ENCODE assay signal across 27 cellular contexts in the genomic region with DNA sequence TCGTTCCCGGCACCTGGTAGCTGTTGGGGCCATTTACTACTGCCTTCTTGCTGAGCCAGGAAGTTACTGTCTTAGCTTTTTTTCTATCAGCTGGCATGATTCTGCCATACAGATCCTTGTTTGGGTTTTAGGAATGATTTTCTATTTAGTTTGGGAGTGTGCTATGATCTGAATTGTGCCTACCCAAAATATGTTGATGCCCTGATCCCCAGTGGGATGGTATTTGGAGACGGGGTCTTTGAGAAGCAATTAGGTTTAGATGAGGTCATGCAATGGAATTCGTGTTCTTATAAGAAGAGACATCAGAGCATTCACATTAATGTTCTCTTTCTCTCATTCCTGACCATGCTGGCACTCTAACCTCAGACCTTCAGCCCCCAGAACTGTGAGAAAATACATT.
"Had no signal": no experiment of that assay in that cellular context is flagged by ENCODE, and none has a peak within 500 bp of the region (broad histone marks: within the 10 kb centered on the region; RNA-seq: fewer than 3 reads in every experiment).

No MANE protein-coding gene starts in this region.

- ATAC-seq: stimulated activated effector memory CD8-positive, alpha-beta T cell treated with anti-CD3 and anti-CD28 coated beads, Interleukin-12 subunit alpha, Interleukin-12 subunit beta, amount 100 ng/mL, for 72 hours; stimulated activated memory B cell treated with anti-CD40 and anti-IgM and Interleukin-4, amounts not matched to agents 10 μg/mL and 1 μg/mL and 100 μg/mL, for 72 hours; stimulated activated naive B cell treated with anti-CD40 and anti-IgM and Interleukin-4, amounts not matched to agents 10 μg/mL and 1 μg/mL and 100 μg/mL, for 72 hours; stimulated activated naive CD8-positive, alpha-beta T cell treated with anti-CD3 and anti-CD28 coated beads, Interleukin-15, amount 100 ng/mL, for 72 hours; stimulated activated naive CD8-positive, alpha-beta T cell treated with anti-CD3 and anti-CD28 coated beads, Interleukin-15, Interleukin-2, amounts not matched to agents 100 U/mL and 50 U/mL, for 24 hours; upper lobe of right lung had no signal

- H3K4me1 ChIP-seq: stomach, suprapubic skin, testis, thyroid gland, tibial artery, tibial nerve, transverse colon, upper lobe of left lung, upper lobe of right lung, uterus, vagina had no signal

- H3K4me3 ChIP-seq: stomach, suprapubic skin, testis, thoracic aorta, thyroid gland, tibial artery, tibial nerve, transverse colon, upper lobe of left lung, upper lobe of right lung, uterus, vagina had no signal

- DNase-seq: stimulated activated CD4-positive, alpha-beta T cell treated with anti-CD3 and anti-CD28 coated beads, Interleukin-2, amount 100 ng/mL, for 48 hours; stimulated activated CD4-positive, alpha-beta T cell treated with anti-CD3 and anti-CD28 coated beads, Interleukin-4, amount 100 ng/mL, for 1 hour; stimulated activated CD4-positive, alpha-beta T cell treated with anti-CD3 and anti-CD28 coated beads, Interleukin-4, amount 100 ng/mL, for 24 hours; stimulated activated CD4-positive, alpha-beta T cell treated with anti-CD3 and anti-CD28 coated beads, Interleukin-4, amount 100 ng/mL, for 4 hours; stimulated activated CD8-positive, alpha-beta memory T cell treated with anti-CD3 and anti-CD28 coated beads, Interleukin-4, amount 100 ng/mL, for 48 hours; stimulated activated naive B cell treated with anti-CD40 and anti-IgM and Interleukin-4, amounts not matched to agents 10 μg/mL and 1 μg/mL and 100 μg/mL, for 72 hours; stimulated activated naive CD4-positive, alpha-beta T cell; stimulated activated naive CD4-positive, alpha-beta T cell treated with Interleukin-2 at 50 U/mL for 16 hours; stimulated activated naive CD8-positive, alpha-beta T cell treated with anti-CD3 and anti-CD28 coated beads, Interleukin-15, amount 100 ng/mL, for 72 hours; stimulated activated naive CD8-positive, alpha-beta T cell treated with anti-CD3 and anti-CD28 coated beads, Interleukin-15, Interleukin-2, amounts not matched to agents 100 U/mL and 50 U/mL, for 24 hours; stomach; substantia nigra; testis; thyroid gland; tibial artery; transverse colon; trophoblast cell; upper lobe of left lung; upper lobe of right lung; uterus had no signal

- H3K9me3 ChIP-seq: stomach, suprapubic skin, testis, thoracic aorta, thyroid gland, tibial artery, tibial nerve, transverse colon, upper lobe of left lung, upper lobe of right lung, uterus, vagina had no signal

- H3K36me3 ChIP-seq: stomach, suprapubic skin, thoracic aorta, thyroid gland, tibial artery, tibial nerve, transverse colon, upper lobe of left lung, upper lobe of right lung, uterus, vagina had no signal

- H3K27me3 ChIP-seq: suprapubic skin, testis, thyroid gland, tibial artery, tibial nerve, upper lobe of left lung, upper lobe of right lung, uterus, vagina had no signal

- FAIRE-seq: urothelium cell line had no signal

- H3K27ac ChIP-seq: stomach, suprapubic skin, testis, thoracic aorta, thyroid gland, tibial artery, tibial nerve, transverse colon, upper lobe of left lung, upper lobe of right lung, uterus, vagina had no signal
